9 cellular contexts compared by ENCODE assay signal in the genomic region with DNA sequence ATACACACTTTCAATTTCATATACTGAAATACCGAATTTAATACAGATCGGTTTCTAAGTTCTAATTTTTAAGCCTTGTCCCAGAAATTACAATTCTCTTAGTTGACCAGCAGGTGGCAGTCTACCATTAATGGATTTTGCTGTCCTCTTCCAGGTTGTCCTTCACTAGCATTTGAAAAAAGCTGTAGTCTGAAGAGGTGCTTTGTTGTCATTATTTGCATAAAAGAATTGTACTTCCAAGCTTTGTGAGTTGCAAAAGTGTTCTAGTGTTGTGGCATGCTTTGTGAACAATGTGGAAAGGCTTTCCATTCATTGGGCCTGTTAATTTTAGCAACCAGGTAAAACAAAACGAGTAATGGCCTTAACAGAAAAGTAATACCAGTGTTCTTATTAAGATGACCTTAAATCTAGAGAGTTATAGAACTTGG.
DNase-seq lines count a peak whose midpoint lies in the region; ATAC-seq and TF ChIP-seq lines count a peak whose summit lies in the region.
"Had no signal": no experiment of that assay in that cellular context is flagged by ENCODE, and none has a peak within 500 bp of the region (broad histone marks: within the 10 kb centered on the region; RNA-seq: fewer than 3 reads in every experiment).

No MANE protein-coding gene starts in this region.

- peaks cover 0 to 1% (median 0%) of the 10 kb centered on the region in 7 donors for H3K9me3 Mint-ChIP-seq in CD14-positive monocyte
- H3K9me3 Mint-ChIP-seq: T-cell had no signal

- H3K36me3 ChIP-seq in right lobe of liver (peaks cover 0 to 15% (median 0%) of the 10 kb centered on the region in 4 donors), uterus (no peaks in the 10 kb centered on the region)

- in situ Hi-C loops in GM13977 (cut with MboI; ENCODE audit: low pct_unique_long_range_greater_than_20kb, low sequenced_read_pairs, unreplicated experiment) (no loop called here), T47D (cut with HindIII; ENCODE audit: low pct_unique_long_range_greater_than_20kb, low sequenced_read_pairs) (no loop called here)

- peak; percentile 38 for ATAC-seq in HG03565 (IDR thresholded peaks at IDR 0.05; ENCODE audit: unreplicated experiment)
- peak; percentile 75 to 83 (median 79) for ATAC-seq in right lobe of liver
- ATAC-seq in omental fat pad (ENCODE audit: low FRiP score), result no peak
- ATAC-seq: T-cell had no signal

- H3K9me3 ChIP-seq in right lobe of liver (no peaks in the 10 kb centered on the region), uterus (no peaks in the 10 kb centered on the region)

- no peaks in the 10 kb centered on the region for H3K27me3 Mint-ChIP-seq in CD14-positive monocyte (ENCODE audit: low read depth in 3 of 3)
- H3K27me3 Mint-ChIP-seq: T-cell had no signal

- intact Hi-C loops in CD14-positive monocyte (cut with micrococcal nuclease), result loop anchor here in 1 of 2 donors (5.0 kb wide), 1 partner anchor 1083 kb away; no protein-coding TSS in a partner anchor
- intact Hi-C loops in right lobe of liver (cut with DNase I), result no loop called here
- intact Hi-C loops in uterus (cut with DNase I; ENCODE audit: low total_unique reads), result no loop called here

- TF ChIP-seq CTCF in CD14-positive monocyte (IDR thresholded peaks at IDR 0.05), result peak; percentile 90
- peak; percentile 64 for TF ChIP-seq CTCF in GM13977 (IDR thresholded peaks at IDR 0.05; ENCODE audit: extremely low read depth, insufficient read depth, missing control alignments)
- peak; percentile 75 to 87 (median 82) for TF ChIP-seq CTCF in right lobe of liver (IDR thresholded peaks at IDR 0.05)
- peak; percentile 50 to 66 (median 62) for TF ChIP-seq CTCF in uterus (IDR thresholded peaks at IDR 0.05)
- TF ChIP-seq CTCF in omental fat pad (IDR thresholded peaks at IDR 0.05), result no peak

- TF ChIP-seq POLR2A in right lobe of liver (IDR thresholded peaks at IDR 0.05) (no peak), uterus (IDR thresholded peaks at IDR 0.05) (no peak)

- peaks cover 3% of the 10 kb centered on the region for H3K4me1 Mint-ChIP-seq in CD14-positive monocyte
- H3K4me1 Mint-ChIP-seq: T-cell had no signal

- H3K4me3 ChIP-seq in right lobe of liver (no peak overlapping the region), uterus (no peak overlapping the region)

- no peak overlapping the region for H3K4me3 Mint-ChIP-seq in CD14-positive monocyte
- H3K4me3 Mint-ChIP-seq: T-cell had no signal

- DNase-seq in CD14-positive monocyte (ENCODE audit: low spot score) (no peak), GM13977 (ENCODE audit: low spot score) (peak; percentile 18), NCI-H69 (lab: John Stamatoyannopoulos, UW) (peak; percentile 78), T47D (ENCODE audit: low read depth in 1 of 2, low spot score in 1 of 2) (peak; percentile 38 to 72), right lobe of liver (no peak), uterus (no peak), omental fat pad (ENCODE audit: low spot score) (no peak)

- H3K27ac ChIP-seq in right lobe of liver (no peak overlapping the region), uterus (no peak overlapping the region)

- H3K4me1 ChIP-seq in right lobe of liver, result peaks cover 0 to 5% (median 0%) of the 10 kb centered on the region in 4 donors
- H3K4me1 ChIP-seq in uterus, result no peaks in the 10 kb centered on the region

- 27% methylated on average over 3 of the region's 3 CpGs for WGBS in right lobe of liver (ENCODE audit: insufficient coverage, low coverage, low lambda C conversion rate, missing lambda C conversion rate)

- peaks cover 39 to 40% of the 10 kb centered on the region in 2 donors for H3K36me3 Mint-ChIP-seq in CD14-positive monocyte

- no peak overlapping the region for H3K27ac Mint-ChIP-seq in CD14-positive monocyte
- H3K27ac Mint-ChIP-seq: T-cell had no signal

- H3K27me3 ChIP-seq in right lobe of liver, result no peaks in the 10 kb centered on the region
- no peaks in the 10 kb centered on the region for H3K27me3 ChIP-seq in uterus

Comparison
In these comparisons a context has a peak if more than half of its experiments do, and no peak if none do; other contexts are left out.
1. DNase-seq: peak in GM13977 (single experiment), NCI-H69 (single experiment) and T47D (2 of 2); none in CD14-positive monocyte (single experiment), right lobe of liver (0 of 3), uterus (0 of 2) and omental fat pad (single experiment).
2. CTCF ChIP-seq: peak in CD14-positive monocyte (single experiment), GM13977 (single experiment), right lobe of liver (4 of 4) and uterus (4 of 4); none in omental fat pad (0 of 3).